18 cellular contexts compared by ENCODE assay signal in genomic region chrX:3627579-3627978, GRCh38.
"Had no signal": no experiment of that assay in that cellular context is flagged by ENCODE, and none has a peak within 500 bp of the region (broad histone marks: within the 10 kb centered on the region; RNA-seq: fewer than 3 reads in every experiment).

No MANE protein-coding gene starts in this region.

- H3K4me3 Mint-ChIP-seq: effector memory CD8-positive, alpha-beta T cell; naive thymus-derived CD8-positive, alpha-beta T cell; stimulated activated naive B cell treated with anti-CD40 and anti-IgM and Interleukin-4, amounts not matched to agents 10 μg/mL and 1 μg/mL and 100 μg/mL, for 72 hours; stimulated activated naive CD8-positive, alpha-beta T cell treated with anti-CD3 and anti-CD28 coated beads, Interleukin-15, amount 100 ng/mL, for 72 hours had no signal

- H3K9me3 Mint-ChIP-seq: effector memory CD8-positive, alpha-beta T cell; stimulated activated naive CD8-positive, alpha-beta T cell treated with anti-CD3 and anti-CD28 coated beads, Interleukin-15, amount 100 ng/mL, for 72 hours had no signal

- ATAC-seq: effector memory CD8-positive, alpha-beta T cell; gastrocnemius medialis; heart right ventricle; mucosa of descending colon; naive thymus-derived CD8-positive, alpha-beta T cell; psoas muscle; sciatic nerve; stimulated activated naive B cell treated with anti-CD40 and anti-IgM and Interleukin-4, amounts not matched to agents 10 μg/mL and 1 μg/mL and 100 μg/mL, for 72 hours; stimulated activated naive CD8-positive, alpha-beta T cell treated with anti-CD3 and anti-CD28 coated beads, Interleukin-15, amount 100 ng/mL, for 72 hours; upper lobe of right lung had no signal

- H3K27me3 Mint-ChIP-seq: effector memory CD8-positive, alpha-beta T cell; naive thymus-derived CD8-positive, alpha-beta T cell; stimulated activated naive B cell treated with anti-CD40 and anti-IgM and Interleukin-4, amounts not matched to agents 10 μg/mL and 1 μg/mL and 100 μg/mL, for 72 hours; stimulated activated naive CD8-positive, alpha-beta T cell treated with anti-CD3 and anti-CD28 coated beads, Interleukin-15, amount 100 ng/mL, for 72 hours had no signal

- DNase-seq: effector memory CD8-positive, alpha-beta T cell; gastrocnemius medialis; heart right ventricle; hypothalamus; kidney glomerular epithelial cell; mammary epithelial cell; mucosa of descending colon; naive thymus-derived CD8-positive, alpha-beta T cell; psoas muscle; retina; stimulated activated CD4-positive, alpha-beta T cell treated with anti-CD3 and anti-CD28 coated beads, Interleukin-2, amount 100 ng/mL, for 24 hours; stimulated activated CD4-positive, alpha-beta T cell treated with anti-CD3 and anti-CD28 coated beads, Interleukin-4, amount 100 ng/mL, for 4 hours; stimulated activated naive B cell treated with anti-CD40 and anti-IgM and Interleukin-4, amounts not matched to agents 10 μg/mL and 1 μg/mL and 100 μg/mL, for 72 hours; stimulated activated naive CD8-positive, alpha-beta T cell treated with anti-CD3 and anti-CD28 coated beads, Interleukin-15, amount 100 ng/mL, for 72 hours; testis; upper lobe of right lung had no signal

- H3K27ac Mint-ChIP-seq: stimulated activated naive B cell treated with anti-CD40 and anti-IgM and Interleukin-4, amounts not matched to agents 10 μg/mL and 1 μg/mL and 100 μg/mL, for 72 hours; stimulated activated naive CD8-positive, alpha-beta T cell treated with anti-CD3 and anti-CD28 coated beads, Interleukin-15, amount 100 ng/mL, for 72 hours had no signal

- H3K4me1 Mint-ChIP-seq: stimulated activated naive CD8-positive, alpha-beta T cell treated with anti-CD3 and anti-CD28 coated beads, Interleukin-15, amount 100 ng/mL, for 72 hours had no signal

- FAIRE-seq: islet of Langerhans had no signal
